In the genomic region with DNA sequence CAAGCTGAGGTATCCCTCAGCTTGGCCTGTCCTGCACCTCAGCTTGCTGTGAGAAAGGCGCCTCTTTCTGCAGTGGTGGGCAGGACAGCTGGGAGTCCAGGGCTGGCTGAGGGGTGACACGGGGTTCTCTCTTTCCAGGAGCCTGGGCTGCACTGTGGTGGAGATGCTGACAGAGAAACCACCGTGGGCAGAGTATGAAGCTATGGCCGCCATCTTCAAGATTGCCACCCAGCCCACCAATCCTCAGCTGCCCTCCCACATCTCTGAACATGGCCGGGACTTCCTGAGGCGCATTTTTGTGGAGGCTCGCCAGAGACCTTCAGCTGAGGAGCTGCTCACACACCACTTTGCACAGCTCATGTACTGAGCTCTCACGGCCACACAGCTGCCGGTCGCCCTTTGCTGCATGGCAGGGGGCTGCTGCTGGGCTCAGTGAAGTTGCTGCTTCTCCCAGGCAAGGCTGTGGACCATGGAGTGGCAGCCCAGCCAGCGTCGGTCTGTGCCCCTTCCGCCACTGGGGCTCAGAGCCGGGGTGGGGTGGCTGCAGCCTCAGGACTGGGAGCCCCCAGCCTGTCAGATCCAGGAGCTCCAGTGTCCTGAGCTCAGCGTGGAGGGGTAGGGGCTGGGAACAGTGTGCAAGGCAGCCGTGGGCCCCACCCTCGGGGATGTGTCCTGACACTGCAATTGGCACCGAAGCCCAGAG, we compare ENCODE assay signal across 15 cellular contexts. TPM values are rescaled to one million over a fixed set of nuclear protein-coding genes. Genes with fewer than 3 reads are reported as not detected.
A peak's percentile ranks its signal among the peaks of the same experiment; 100 is the strongest.
DNase-seq lines count a peak whose midpoint lies in the region; ATAC-seq lines count a peak whose summit lies in the region.
"Had no signal": no experiment of that assay in that cellular context is flagged by ENCODE, and none has a peak within 500 bp of the region (broad histone marks: within the 10 kb centered on the region; RNA-seq: fewer than 3 reads in every experiment).

No MANE protein-coding gene starts in this region.

- no peaks in the 10 kb centered on the region for H3K27me3 ChIP-seq in BLaER1
- no peaks in the 10 kb centered on the region for H3K27me3 ChIP-seq in CD8-positive, alpha-beta memory T cell (ENCODE audit: insufficient read depth, low read length, poor library complexity, severe bottlenecking)
- no peaks in the 10 kb centered on the region for H3K27me3 ChIP-seq in naive thymus-derived CD4-positive, alpha-beta T cell (ENCODE audit: control insufficient read depth in 2 of 2, insufficient read depth in 2 of 2, low read length in 2 of 2)
- H3K27me3 ChIP-seq: stomach had no signal

- intact Hi-C loops in naive thymus-derived CD4-positive, alpha-beta T cell (cut with micrococcal nuclease): no loop called here

- peak overlapping the region; percentile 80 to 99 (median 87) for H3K27ac Mint-ChIP-seq in CD8-positive, alpha-beta memory T cell
- peak overlapping the region; percentile 94 for H3K27ac Mint-ChIP-seq in activated naive CD8-positive, alpha-beta T cell
- peak overlapping the region; percentile 48 to 99 (median 84) for H3K27ac Mint-ChIP-seq in naive thymus-derived CD4-positive, alpha-beta T cell

- peaks cover 0 to 3% of the 10 kb centered on the region in 2 donors for H3K27me3 Mint-ChIP-seq in CD8-positive, alpha-beta memory T cell
- no peaks in the 10 kb centered on the region for H3K27me3 Mint-ChIP-seq in activated naive CD8-positive, alpha-beta T cell
- H3K27me3 Mint-ChIP-seq in naive thymus-derived CD4-positive, alpha-beta T cell: no peaks in the 10 kb centered on the region

- H3K4me1 Mint-ChIP-seq in CD8-positive, alpha-beta memory T cell: peaks cover 50 to 64% (median 52%) of the 10 kb centered on the region in 3 donors
- peaks cover 60% of the 10 kb centered on the region for H3K4me1 Mint-ChIP-seq in activated naive CD8-positive, alpha-beta T cell (ENCODE audit: low read depth)
- peaks cover 42 to 63% (median 50%) of the 10 kb centered on the region in 7 donors for H3K4me1 Mint-ChIP-seq in naive thymus-derived CD4-positive, alpha-beta T cell

- peak overlapping the region; percentile 42 for H3K27ac ChIP-seq in BLaER1
- no peak overlapping the region for H3K27ac ChIP-seq in CD8-positive, alpha-beta memory T cell (ENCODE audit: low read depth, low read length)
- peak overlapping the region; percentile 93 for H3K27ac ChIP-seq in naive thymus-derived CD4-positive, alpha-beta T cell (ENCODE audit: low read depth, low read length)
- H3K27ac ChIP-seq: parathyroid adenoma had no signal

- no peaks in the 10 kb centered on the region for H3K9me3 ChIP-seq in BLaER1
- no peaks in the 10 kb centered on the region for H3K9me3 ChIP-seq in CD8-positive, alpha-beta memory T cell (ENCODE audit: low read length)
- no peaks in the 10 kb centered on the region for H3K9me3 ChIP-seq in naive thymus-derived CD4-positive, alpha-beta T cell (ENCODE audit: control insufficient read depth in 2 of 3, low read length in 3 of 3)
- H3K9me3 ChIP-seq: stomach had no signal

- H3K4me3 Mint-ChIP-seq in CD8-positive, alpha-beta memory T cell: peak overlapping the region in 3 of 7 donors; percentile 20 to 74 (median 65)
- H3K4me3 Mint-ChIP-seq in activated naive CD8-positive, alpha-beta T cell: no peak overlapping the region
- peak overlapping the region in 8 of 10 donors; percentile 16 to 99 (median 52) for H3K4me3 Mint-ChIP-seq in naive thymus-derived CD4-positive, alpha-beta T cell

- H3K9me3 Mint-ChIP-seq in CD8-positive, alpha-beta memory T cell: peaks cover 0 to 2% (median 0%) of the 10 kb centered on the region in 5 donors
- no peaks in the 10 kb centered on the region for H3K9me3 Mint-ChIP-seq in activated naive CD8-positive, alpha-beta T cell (ENCODE audit: low read depth)
- H3K9me3 Mint-ChIP-seq in naive thymus-derived CD4-positive, alpha-beta T cell: peaks cover 0 to 11% (median 0%) of the 10 kb centered on the region in 11 donors

- peaks cover 4 to 96% (median 5%) of the 10 kb centered on the region in 3 donors for H3K36me3 Mint-ChIP-seq in CD8-positive, alpha-beta memory T cell
- H3K36me3 Mint-ChIP-seq in activated naive CD8-positive, alpha-beta T cell: no peaks in the 10 kb centered on the region
- H3K36me3 Mint-ChIP-seq in naive thymus-derived CD4-positive, alpha-beta T cell: peaks cover 3 to 48% (median 27%) of the 10 kb centered on the region in 5 donors

- H4K20me1 ChIP-seq in BLaER1: peaks cover 53% of the 10 kb centered on the region

- no peak overlapping the region for H3K9ac ChIP-seq in BLaER1
- H3K9ac ChIP-seq: parathyroid adenoma had no signal

- H3K4me1 ChIP-seq in BLaER1: peaks cover 50% of the 10 kb centered on the region
- H3K4me1 ChIP-seq in CD8-positive, alpha-beta memory T cell (ENCODE audit: insufficient read depth, low read length): peaks cover 42% of the 10 kb centered on the region
- H3K4me1 ChIP-seq in naive thymus-derived CD4-positive, alpha-beta T cell (ENCODE audit: control insufficient read depth in 2 of 2, insufficient read depth in 2 of 2, low read length in 2 of 2): peaks cover 35 to 44% of the 10 kb centered on the region in 2 donors
- H3K4me1 ChIP-seq: parathyroid adenoma had no signal

- no peak for ATAC-seq in naive thymus-derived CD4-positive, alpha-beta T cell
- ATAC-seq in GM21447 (IDR thresholded peaks at IDR 0.05; ENCODE audit: unreplicated experiment) (no peak), HG03095 (IDR thresholded peaks at IDR 0.05; ENCODE audit: unreplicated experiment) (no peak)

- H3K4me2 ChIP-seq in BLaER1: peak overlapping the region; percentile 100; the same call in 1 of the 2 replicates

- POLR2A ChIA-PET in CD8-positive, alpha-beta memory T cell (lab: Charles Lee): interaction anchor here (0.7 to 7.5 kb wide), 8 partner anchors 15 to 931 kb away, joined by 3 to 270 read pairs (median 6); a partner anchor contains a TSS
- POLR2A ChIA-PET in naive thymus-derived CD4-positive, alpha-beta T cell (lab: Charles Lee): interaction anchor here (0.5 to 7.5 kb wide), 20 partner anchors 7 to 1295 kb away, joined by 3 to 810 read pairs (median 22); a partner anchor contains a TSS

- CTCF ChIA-PET in CD8-positive, alpha-beta memory T cell (lab: Charles Lee): interaction anchor here (0.6 to 10.4 kb wide), 4 partner anchors 11 to 268 kb away, joined by 3 to 251 read pairs (median 4); no protein-coding TSS in a partner anchor
- CTCF ChIA-PET in naive thymus-derived CD4-positive, alpha-beta T cell (lab: Charles Lee): interaction anchor here (7.8 kb wide), 1 partner anchor 16 kb away, joined by 198 read pairs; no protein-coding TSS in a partner anchor

- DNase-seq in CD8-positive, alpha-beta memory T cell: peak in 1 of 5 donors; percentile 8
- peak in 2 of 9 donors; percentile 7 to 18 for DNase-seq in naive thymus-derived CD4-positive, alpha-beta T cell
- DNase-seq in EL: no peak
- DNase-seq: activated CD4-positive, alpha-beta T cell treated with anti-CD3 and anti-CD28 coated beads, Interleukin-2, amount 50 U/mL, for 1 hour; DMS53; KBM-7; kidney; midbrain; NCI-H1092; stomach had no signal

- peaks cover 74% of the 10 kb centered on the region for H3K36me3 ChIP-seq in BLaER1
- peaks cover 47% of the 10 kb centered on the region for H3K36me3 ChIP-seq in CD8-positive, alpha-beta memory T cell (ENCODE audit: insufficient read depth, low read length)
- peaks cover 6 to 78% (median 28%) of the 10 kb centered on the region in 3 experiments for H3K36me3 ChIP-seq in naive thymus-derived CD4-positive, alpha-beta T cell (ENCODE audit: control insufficient read depth in 2 of 3, insufficient read depth in 3 of 3, low read length in 3 of 3)

- no peak overlapping the region for H3K4me3 ChIP-seq in BLaER1
- H3K4me3 ChIP-seq in CD8-positive, alpha-beta memory T cell (ENCODE audit: low read length): no peak overlapping the region
- no peak overlapping the region for H3K4me3 ChIP-seq in naive thymus-derived CD4-positive, alpha-beta T cell (ENCODE audit: low read length)
- H3K4me3 ChIP-seq: stomach had no signal

RNA-seq across cellular contexts. Expression of a gene that starts 6.4 kb away (rescaled TPM):
- 100 to 1,000 TPM; 236 to 240 TPM for total RNA-seq in CD8-positive, alpha-beta memory T cell
- 495 TPM for polyA plus RNA-seq in CD8-positive, alpha-beta memory T cell
- total RNA-seq in naive thymus-derived CD4-positive, alpha-beta T cell: 100 to 1,000 TPM; 575 to 937 (median 595) TPM
- polyA plus RNA-seq in naive thymus-derived CD4-positive, alpha-beta T cell: 100 to 1,000 TPM; 542 to 792 TPM

RNA-seq across cellular contexts. Expression of a gene that starts 48.0 kb away (rescaled TPM):
- 10 to 100 TPM; 56.7 to 57.2 TPM for total RNA-seq in CD8-positive, alpha-beta memory T cell
- 22.8 TPM for polyA plus RNA-seq in CD8-positive, alpha-beta memory T cell
- total RNA-seq in naive thymus-derived CD4-positive, alpha-beta T cell: 10 to 100 TPM; 51.0 to 69.7 (median 54.2) TPM
- 10 to 100 TPM; 19.9 to 24.2 TPM for polyA plus RNA-seq in naive thymus-derived CD4-positive, alpha-beta T cell
